Comparison of ENCODE assay signal across 26 cellular contexts in the genomic region with DNA sequence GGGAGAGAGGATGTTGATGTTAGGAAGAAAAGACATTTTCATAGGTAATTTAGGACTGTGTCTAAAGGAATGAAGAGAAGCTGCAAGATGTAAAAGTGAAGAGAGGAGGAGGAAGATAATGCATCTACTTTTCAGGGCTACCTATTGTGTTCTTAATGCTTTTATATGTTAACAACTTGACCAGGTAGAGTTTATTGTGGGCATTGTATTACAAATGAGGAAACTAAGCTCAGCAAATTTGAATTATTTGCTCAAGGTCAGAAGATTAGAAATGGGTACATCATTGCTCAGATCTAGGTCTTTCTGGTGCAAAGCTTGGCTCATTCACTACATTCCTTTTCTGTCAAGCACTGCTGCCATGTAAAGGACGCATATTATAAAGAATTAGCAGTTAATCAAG.
"Had no signal": no experiment of that assay in that cellular context is flagged by ENCODE, and none has a peak within 500 bp of the region (broad histone marks: within the 10 kb centered on the region; RNA-seq: fewer than 3 reads in every experiment).

No MANE protein-coding gene starts in this region.

- H3K27ac ChIP-seq: coronary artery, esophagus muscularis mucosa, heart right ventricle, left lung, neutrophil, pancreas, right lobe of liver, suprapubic skin, transverse colon, upper lobe of right lung, vagina had no signal

- H3K9me3 ChIP-seq: esophagus muscularis mucosa, heart right ventricle, left lung, neutrophil, pancreas, right lobe of liver, suprapubic skin, transverse colon, upper lobe of right lung, vagina had no signal

- H3K4me1 Mint-ChIP-seq: naive thymus-derived CD8-positive, alpha-beta T cell; neural crest cell; stimulated activated naive CD8-positive, alpha-beta T cell treated with anti-CD3 and anti-CD28 coated beads, Interleukin-15, amount 100 ng/mL, for 72 hours had no signal

- H3K36me3 ChIP-seq: esophagus muscularis mucosa, heart right ventricle, left lung, neutrophil, pancreas, right lobe of liver, suprapubic skin, transverse colon, upper lobe of right lung, vagina had no signal

- H3K4me3 ChIP-seq: coronary artery, esophagus muscularis mucosa, heart right ventricle, left lung, pancreas, right lobe of liver, smooth muscle cell, suprapubic skin, transverse colon, upper lobe of right lung, vagina had no signal

- H3K4me3 Mint-ChIP-seq: naive thymus-derived CD8-positive, alpha-beta T cell; neural crest cell; stimulated activated naive CD8-positive, alpha-beta T cell treated with anti-CD3 and anti-CD28 coated beads, Interleukin-15, amount 100 ng/mL, for 72 hours had no signal

- H3K36me3 Mint-ChIP-seq: naive thymus-derived CD8-positive, alpha-beta T cell had no signal

- H3K4me1 ChIP-seq: esophagus muscularis mucosa, heart right ventricle, left lung, pancreas, right lobe of liver, suprapubic skin, transverse colon, upper lobe of right lung, vagina had no signal

- H3K27me3 Mint-ChIP-seq: stimulated activated naive CD8-positive, alpha-beta T cell treated with anti-CD3 and anti-CD28 coated beads, Interleukin-15, amount 100 ng/mL, for 72 hours had no signal

- ATAC-seq: heart right ventricle; left cardiac atrium; left lung; naive thymus-derived CD8-positive, alpha-beta T cell; pancreas; right lobe of liver; stimulated activated naive CD8-positive, alpha-beta T cell treated with anti-CD3 and anti-CD28 coated beads, Interleukin-15, amount 100 ng/mL, for 72 hours; upper lobe of right lung had no signal

- H3K27me3 ChIP-seq: esophagus muscularis mucosa, heart right ventricle, left lung, neutrophil, pancreas, right lobe of liver, suprapubic skin, transverse colon, upper lobe of right lung, vagina had no signal

- H3K9me3 Mint-ChIP-seq: neural crest cell; stimulated activated naive CD8-positive, alpha-beta T cell treated with anti-CD3 and anti-CD28 coated beads, Interleukin-15, amount 100 ng/mL, for 72 hours had no signal

- H3K4me2 ChIP-seq: smooth muscle cell had no signal

- H3K27ac Mint-ChIP-seq: naive thymus-derived CD8-positive, alpha-beta T cell; stimulated activated naive CD8-positive, alpha-beta T cell treated with anti-CD3 and anti-CD28 coated beads, Interleukin-15, amount 100 ng/mL, for 72 hours had no signal

- DNase-seq: dermis blood vessel endothelial cell; effector memory CD4-positive, alpha-beta T cell; foreskin melanocyte; glutamatergic neuron; heart right ventricle; hippocampal formation; left cardiac atrium; left lung; naive thymus-derived CD8-positive, alpha-beta T cell; pancreas; right lobe of liver; stimulated activated CD4-positive, alpha-beta T cell treated with anti-CD3 and anti-CD28 coated beads, Interleukin-12 subunit alpha, Interleukin-12 subunit beta, amount 100 ng/mL, for 4 hours; stimulated activated CD4-positive, alpha-beta T cell treated with anti-CD3 and anti-CD28 coated beads, Interleukin-1b, Interleukin-23, amount 100 ng/mL, for 48 hours; stimulated activated CD4-positive, alpha-beta T cell treated with anti-CD3 and anti-CD28 coated beads, Interleukin-4, amount 100 ng/mL, for 1 hour; stimulated activated CD8-positive, alpha-beta memory T cell treated with anti-CD3 and anti-CD28 coated beads, Interleukin-4, amount 100 ng/mL, for 48 hours; stimulated activated naive CD4-positive, alpha-beta T cell; stimulated activated naive CD8-positive, alpha-beta T cell treated with anti-CD3 and anti-CD28 coated beads, Interleukin-15, amount 100 ng/mL, for 72 hours; transverse colon; upper lobe of right lung had no signal
